ENCODE assay signal across 8 cellular contexts in genomic region chrX:40734956-40735317, GRCh38. TPM values are rescaled to one million over a fixed set of nuclear protein-coding genes. Genes with fewer than 3 reads are reported as not detected.
DNase-seq lines count a peak whose midpoint lies in the region; ATAC-seq and TF ChIP-seq lines count a peak whose summit lies in the region.

No MANE protein-coding gene starts in this region.

- H3K27ac Mint-ChIP-seq in stimulated activated naive B cell treated with anti-CD40 and anti-IgM and Interleukin-4, amounts not matched to agents 10 μg/mL and 1 μg/mL and 100 μg/mL, for 72 hours: peak overlapping the region; percentile 91

- WGBS in lower leg skin, 2 donors: 1 to 3% methylated on average over 12 to 20 of the region's 20 CpGs

- TF ChIP-seq POLR2A in lower leg skin (IDR thresholded peaks at IDR 0.05): no peak

- TF ChIP-seq CTCF in cardiac fibroblast (IDR thresholded peaks at IDR 0.05; ENCODE audit: low read depth, low read length) (no peak), lower leg skin (IDR thresholded peaks at IDR 0.05) (no peak)

- H3K4me3 Mint-ChIP-seq in stimulated activated naive B cell treated with anti-CD40 and anti-IgM and Interleukin-4, amounts not matched to agents 10 μg/mL and 1 μg/mL and 100 μg/mL, for 72 hours: peak overlapping the region; percentile 75 to 94

- ATAC-seq in Right ventricle myocardium inferior: peak; percentile 6
- peak in 1 of 2 donors; percentile 13 for ATAC-seq in stimulated activated naive B cell treated with anti-CD40 and anti-IgM and Interleukin-4, amounts not matched to agents 10 μg/mL and 1 μg/mL and 100 μg/mL, for 72 hours (replicated peaks)
- ATAC-seq in HG03135 (IDR thresholded peaks at IDR 0.05; ENCODE audit: unreplicated experiment): no peak
- ATAC-seq in HG03571 (IDR thresholded peaks at IDR 0.05; ENCODE audit: unreplicated experiment): no peak

- H3K27me3 Mint-ChIP-seq in stimulated activated naive B cell treated with anti-CD40 and anti-IgM and Interleukin-4, amounts not matched to agents 10 μg/mL and 1 μg/mL and 100 μg/mL, for 72 hours: no peaks in the 10 kb centered on the region

- DNase-seq in Right ventricle myocardium inferior (ENCODE audit: missing footprints) (no peak), cardiac septum (ENCODE audit: low spot score) (no peak), RKO (ENCODE audit: low spot score) (peak; percentile 48), cardiac fibroblast (ENCODE audit: low read depth in 2 of 2) (peak in 1 of 2 donors; percentile 31), lower leg skin (ENCODE audit: low spot score in 2 of 2) (no peak)
- no peak for DNase-seq in stimulated activated naive B cell treated with anti-CD40 and anti-IgM and Interleukin-4, amounts not matched to agents 10 μg/mL and 1 μg/mL and 100 μg/mL, for 72 hours

- intact Hi-C loops in Right ventricle myocardium inferior (cut with DNase I): loop anchor here (1.0 to 10.0 kb wide), 2 partner anchors 20 to 80 kb away; no protein-coding TSS in a partner anchor
- intact Hi-C loops in cardiac septum (cut with DNase I): loop anchor here (5.0 to 10.0 kb wide), 3 partner anchors 57 to 350 kb away; partner anchors contain the start of genes CXorf38 and USP9X
- intact Hi-C loops in lower leg skin (cut with DNase I; ENCODE audit: low total_unique reads): no loop called here

- peaks cover 5 to 15% of the 10 kb centered on the region in 2 donors for H3K36me3 Mint-ChIP-seq in stimulated activated naive B cell treated with anti-CD40 and anti-IgM and Interleukin-4, amounts not matched to agents 10 μg/mL and 1 μg/mL and 100 μg/mL, for 72 hours

- H3K9me3 Mint-ChIP-seq in stimulated activated naive B cell treated with anti-CD40 and anti-IgM and Interleukin-4, amounts not matched to agents 10 μg/mL and 1 μg/mL and 100 μg/mL, for 72 hours: no peaks in the 10 kb centered on the region

- H3K4me3 ChIP-seq in cardiac fibroblast (replicated peaks in 1 of 2; ENCODE audit: low read depth in 2 of 2, low read length in 2 of 2) (peak overlapping the region; percentile 61 to 71), lower leg skin (ENCODE audit: low read depth, poor library complexity, severe bottlenecking) (peak overlapping the region; percentile 66)

- H3K4me1 Mint-ChIP-seq in stimulated activated naive B cell treated with anti-CD40 and anti-IgM and Interleukin-4, amounts not matched to agents 10 μg/mL and 1 μg/mL and 100 μg/mL, for 72 hours: peaks cover 29 to 32% of the 10 kb centered on the region in 2 donors

RNA-seq across cellular contexts. Expression of gene MED14, which starts 0.4 kb away (rescaled TPM):
- total RNA-seq in Right ventricle myocardium inferior: 26.3 TPM
- total RNA-seq in cardiac septum: 38.3 TPM
- 10 to 100 TPM; 27.4 to 36.8 (median 35.0) TPM for total RNA-seq in lower leg skin
